Comparison of ENCODE assay signal across 1 cellular context in the genomic region with DNA sequence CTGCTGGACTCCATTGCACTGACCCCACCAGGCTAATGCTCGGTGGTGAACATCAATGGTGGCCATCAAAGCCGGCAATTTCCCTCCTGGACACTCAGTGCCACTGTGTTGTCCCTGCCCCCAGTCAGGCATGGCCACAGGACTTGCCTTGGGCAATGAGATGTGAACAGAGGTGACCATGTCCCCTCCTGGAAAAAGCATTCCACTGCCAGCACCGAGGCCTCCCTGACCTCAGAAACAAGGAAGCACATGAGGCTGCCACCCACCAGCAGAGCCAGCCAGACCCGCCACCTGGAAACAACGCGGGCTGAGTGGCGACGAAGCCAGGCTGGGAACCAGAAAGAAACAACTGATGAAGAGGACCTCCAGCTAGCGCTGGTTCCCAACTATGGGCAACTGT.
TF ChIP-seq lines count a peak whose summit lies in the region.

No MANE protein-coding gene starts in this region.

TF ChIP-seq in H1, 55 proteins besides CTCF, POLR2A, EP300 and RAD21:
- no peak for TF ChIP-seq CBX8 (IDR thresholded peaks at IDR 0.05; ENCODE audit: borderline replicate concordance, low read depth, low read length)
- TF ChIP-seq SIRT6 (IDR thresholded peaks at IDR 0.05; ENCODE audit: low read length): no peak
- TF ChIP-seq CREB1 (IDR thresholded peaks at IDR 0.05): no peak
